16 cellular contexts compared by ENCODE assay signal in the genomic region with DNA sequence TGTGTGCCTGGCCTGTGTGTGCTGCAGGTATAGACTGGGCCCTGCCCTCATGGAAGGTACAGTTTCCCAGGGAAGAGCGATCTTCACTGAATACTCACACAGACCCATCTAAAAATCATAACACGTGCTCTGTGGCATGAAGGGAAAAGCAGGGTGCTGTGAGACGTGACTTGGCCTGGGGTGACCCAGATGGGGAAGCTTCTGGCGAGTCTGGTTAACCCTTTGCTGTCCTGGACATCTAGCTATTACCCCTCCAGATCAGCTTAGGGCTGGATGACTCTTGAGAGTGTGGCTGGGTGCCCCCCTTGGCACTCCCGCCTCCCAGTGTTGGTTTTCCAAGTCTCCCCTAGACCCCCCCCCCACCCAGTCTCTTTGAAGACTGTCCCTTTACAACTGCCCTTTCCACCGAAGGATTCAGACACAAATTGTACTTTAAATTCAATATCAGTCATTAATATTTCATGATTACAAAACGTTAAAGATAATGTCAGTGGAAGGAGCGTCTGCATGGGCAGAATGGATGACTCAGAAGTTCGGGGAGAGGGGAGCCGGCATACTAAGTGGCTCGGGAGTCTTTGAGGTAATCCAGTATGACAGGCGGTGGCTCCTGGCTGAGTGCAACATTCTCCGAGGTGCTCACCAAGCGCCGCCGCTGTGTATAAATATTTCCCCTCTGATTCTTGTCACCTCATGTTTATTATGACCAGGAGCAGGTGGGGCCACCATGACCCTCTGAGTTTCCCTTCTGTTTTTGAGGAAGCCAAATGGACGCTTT.
"Had no signal": no experiment of that assay in that cellular context is flagged by ENCODE, and none has a peak within 500 bp of the region (broad histone marks: within the 10 kb centered on the region; RNA-seq: fewer than 3 reads in every experiment).

No MANE protein-coding gene starts in this region.

- H3K27ac ChIP-seq: gastroesophageal sphincter, ovary, psoas muscle, right lobe of liver, stomach had no signal

- H3K4me1 ChIP-seq: psoas muscle, right lobe of liver had no signal

- H3K4me2 ChIP-seq: smooth muscle cell had no signal

- H3K27me3 ChIP-seq: ovary, right lobe of liver had no signal

- H3K4me3 ChIP-seq: gastroesophageal sphincter, ovary, psoas muscle, right lobe of liver, smooth muscle cell, stomach had no signal

- H3K9me3 ChIP-seq: ovary, psoas muscle, right lobe of liver had no signal

- DNase-seq: activated CD4-positive, alpha-beta T cell treated with anti-CD3 and anti-CD28 coated beads, Interleukin-2, amount 50 U/mL, for 1 hour; activated CD8-positive, alpha-beta memory T cell treated with anti-CD3 and anti-CD28 coated beads, Interleukin-2, amount 50 U/mL, for 4 hours; activated naive CD4-positive, alpha-beta T cell treated with anti-CD3 and anti-CD28 coated beads for 36 hours; activated T-cell treated with anti-CD3 and anti-CD28 coated beads, Interleukin-2, amount 50 U/mL, for 4 hours; cerebellar nuclear complex; effector CD4-positive, alpha-beta T cell; mesendoderm; naive thymus-derived CD8-positive, alpha-beta T cell; ovary; psoas muscle; right lobe of liver; stimulated activated CD4-positive, alpha-beta T cell treated with anti-CD3 and anti-CD28 coated beads, Interleukin-4, amount 100 ng/mL, for 1 hour; stomach; trophoblast cell had no signal

- H3K36me3 ChIP-seq: gastroesophageal sphincter, ovary, right lobe of liver, stomach had no signal

- ATAC-seq: activated T-cell treated with anti-CD3 and anti-CD28 coated beads, Interleukin-2, amount 50 U/mL, for 4 hours; gastroesophageal sphincter; naive thymus-derived CD8-positive, alpha-beta T cell; right lobe of liver had no signal
